In the genomic region with DNA sequence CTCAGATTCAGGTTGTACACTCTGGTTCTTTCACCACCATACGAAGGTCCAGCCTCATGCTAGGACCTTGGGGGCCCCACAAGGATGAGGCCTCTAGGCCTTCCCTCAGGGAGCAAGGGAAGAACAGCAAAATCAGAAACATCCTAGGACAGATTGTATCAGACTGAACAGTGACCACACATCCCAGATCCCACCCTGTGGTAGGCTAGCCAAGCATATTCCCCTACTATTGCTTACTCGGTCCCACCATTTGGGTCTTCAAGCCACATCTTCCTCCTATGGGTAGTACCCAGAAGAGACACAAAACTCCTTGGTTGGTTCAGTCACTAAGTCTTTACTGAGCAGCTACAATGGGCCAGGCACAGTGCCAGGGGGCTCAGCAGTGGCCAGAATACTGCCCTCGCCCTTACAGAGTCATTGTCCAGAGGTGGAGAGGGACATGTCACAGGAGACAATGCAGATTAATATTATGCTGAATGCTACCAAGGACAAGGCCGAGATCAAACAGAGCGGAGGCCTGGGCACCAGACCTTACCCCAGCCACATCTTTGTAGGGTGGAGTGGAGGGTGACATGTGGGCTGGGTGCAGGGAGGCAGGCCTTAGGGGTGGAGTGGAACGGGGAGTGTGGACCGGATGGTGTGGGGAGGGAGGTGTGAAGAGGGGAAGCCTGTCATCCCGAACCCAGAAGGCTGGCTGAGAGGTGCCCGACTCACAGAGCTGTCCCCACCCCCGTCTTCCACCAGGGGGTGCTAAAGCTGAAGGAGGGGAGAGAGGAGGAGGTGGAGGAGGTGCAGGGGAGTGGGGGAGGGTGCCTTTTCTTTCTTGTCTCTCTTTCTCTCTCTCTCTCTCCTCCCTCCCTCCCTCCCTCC, we compare ENCODE assay signal across 1 cellular context.
TF ChIP-seq lines count a peak whose summit lies in the region.

No MANE protein-coding gene starts in this region.

TF ChIP-seq in HEK293, 187 proteins besides CTCF, POLR2A, EP300 and RAD21 (continued from another document):
- TF ChIP-seq, protein P1, sequence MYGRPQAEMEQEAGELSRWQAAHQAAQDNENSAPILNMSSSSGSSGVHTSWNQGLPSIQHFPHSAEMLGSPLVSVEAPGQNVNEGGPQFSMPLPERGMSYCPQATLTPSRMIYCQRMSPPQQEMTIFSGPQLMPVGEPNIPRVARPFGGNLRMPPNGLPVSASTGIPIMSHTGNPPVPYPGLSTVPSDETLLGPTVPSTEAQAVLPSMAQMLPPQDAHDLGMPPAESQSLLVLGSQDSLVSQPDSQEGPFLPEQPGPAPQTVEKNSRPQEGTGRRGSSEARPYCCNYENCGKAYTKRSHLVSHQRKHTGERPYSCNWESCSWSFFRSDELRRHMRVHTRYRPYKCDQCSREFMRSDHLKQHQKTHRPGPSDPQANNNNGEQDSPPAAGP (tag by site-specific recombination; IDR thresholded peaks at IDR 0.05), result 0 out of 2 replicates have a peak, but pooled peaks have one; percentile 24
- peak; percentile 53 for TF ChIP-seq ZNF654 (tag by site-specific recombination; IDR thresholded peaks at IDR 0.05; ENCODE audit: low read depth)
- no peak for TF ChIP-seq ZNF266 (tag by site-specific recombination; IDR thresholded peaks at IDR 0.05; ENCODE audit: low read depth)
- peak; percentile 49; the same call in 1 of the 2 replicates for TF ChIP-seq ZNF335 (tag by site-specific recombination; conservative IDR thresholded peaks at IDR 0.05)
- TF ChIP-seq, protein P2, sequence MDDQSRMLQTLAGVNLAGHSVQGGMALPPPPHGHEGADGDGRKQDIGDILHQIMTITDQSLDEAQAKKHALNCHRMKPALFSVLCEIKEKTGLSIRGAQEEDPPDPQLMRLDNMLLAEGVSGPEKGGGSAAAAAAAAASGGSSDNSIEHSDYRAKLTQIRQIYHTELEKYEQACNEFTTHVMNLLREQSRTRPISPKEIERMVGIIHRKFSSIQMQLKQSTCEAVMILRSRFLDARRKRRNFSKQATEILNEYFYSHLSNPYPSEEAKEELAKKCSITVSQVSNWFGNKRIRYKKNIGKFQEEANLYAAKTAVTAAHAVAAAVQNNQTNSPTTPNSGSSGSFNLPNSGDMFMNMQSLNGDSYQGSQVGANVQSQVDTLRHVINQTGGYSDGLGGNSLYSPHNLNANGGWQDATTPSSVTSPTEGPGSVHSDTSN (CRISPR knock-in tag; IDR thresholded peaks at IDR 0.05), result no peak
- TF ChIP-seq, protein P3, sequence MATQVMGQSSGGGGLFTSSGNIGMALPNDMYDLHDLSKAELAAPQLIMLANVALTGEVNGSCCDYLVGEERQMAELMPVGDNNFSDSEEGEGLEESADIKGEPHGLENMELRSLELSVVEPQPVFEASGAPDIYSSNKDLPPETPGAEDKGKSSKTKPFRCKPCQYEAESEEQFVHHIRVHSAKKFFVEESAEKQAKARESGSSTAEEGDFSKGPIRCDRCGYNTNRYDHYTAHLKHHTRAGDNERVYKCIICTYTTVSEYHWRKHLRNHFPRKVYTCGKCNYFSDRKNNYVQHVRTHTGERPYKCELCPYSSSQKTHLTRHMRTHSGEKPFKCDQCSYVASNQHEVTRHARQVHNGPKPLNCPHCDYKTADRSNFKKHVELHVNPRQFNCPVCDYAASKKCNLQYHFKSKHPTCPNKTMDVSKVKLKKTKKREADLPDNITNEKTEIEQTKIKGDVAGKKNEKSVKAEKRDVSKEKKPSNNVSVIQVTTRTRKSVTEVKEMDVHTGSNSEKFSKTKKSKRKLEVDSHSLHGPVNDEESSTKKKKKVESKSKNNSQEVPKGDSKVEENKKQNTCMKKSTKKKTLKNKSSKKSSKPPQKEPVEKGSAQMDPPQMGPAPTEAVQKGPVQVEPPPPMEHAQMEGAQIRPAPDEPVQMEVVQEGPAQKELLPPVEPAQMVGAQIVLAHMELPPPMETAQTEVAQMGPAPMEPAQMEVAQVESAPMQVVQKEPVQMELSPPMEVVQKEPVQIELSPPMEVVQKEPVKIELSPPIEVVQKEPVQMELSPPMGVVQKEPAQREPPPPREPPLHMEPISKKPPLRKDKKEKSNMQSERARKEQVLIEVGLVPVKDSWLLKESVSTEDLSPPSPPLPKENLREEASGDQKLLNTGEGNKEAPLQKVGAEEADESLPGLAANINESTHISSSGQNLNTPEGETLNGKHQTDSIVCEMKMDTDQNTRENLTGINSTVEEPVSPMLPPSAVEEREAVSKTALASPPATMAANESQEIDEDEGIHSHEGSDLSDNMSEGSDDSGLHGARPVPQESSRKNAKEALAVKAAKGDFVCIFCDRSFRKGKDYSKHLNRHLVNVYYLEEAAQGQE (tag by site-specific recombination; IDR thresholded peaks at IDR 0.05), result peak; percentile 57; the same call in 1 of the 2 replicates
- no peak for TF ChIP-seq ZNF433 (tag by site-specific recombination; IDR thresholded peaks at IDR 0.05; ENCODE audit: low read depth)
- no peak for TF ChIP-seq ZNF521 (tag by site-specific recombination; IDR thresholded peaks at IDR 0.05)
- TF ChIP-seq ZNF138 (tag by site-specific recombination; IDR thresholded peaks at IDR 0.05; ENCODE audit: borderline replicate concordance), result no peak
- TF ChIP-seq, protein P4, sequence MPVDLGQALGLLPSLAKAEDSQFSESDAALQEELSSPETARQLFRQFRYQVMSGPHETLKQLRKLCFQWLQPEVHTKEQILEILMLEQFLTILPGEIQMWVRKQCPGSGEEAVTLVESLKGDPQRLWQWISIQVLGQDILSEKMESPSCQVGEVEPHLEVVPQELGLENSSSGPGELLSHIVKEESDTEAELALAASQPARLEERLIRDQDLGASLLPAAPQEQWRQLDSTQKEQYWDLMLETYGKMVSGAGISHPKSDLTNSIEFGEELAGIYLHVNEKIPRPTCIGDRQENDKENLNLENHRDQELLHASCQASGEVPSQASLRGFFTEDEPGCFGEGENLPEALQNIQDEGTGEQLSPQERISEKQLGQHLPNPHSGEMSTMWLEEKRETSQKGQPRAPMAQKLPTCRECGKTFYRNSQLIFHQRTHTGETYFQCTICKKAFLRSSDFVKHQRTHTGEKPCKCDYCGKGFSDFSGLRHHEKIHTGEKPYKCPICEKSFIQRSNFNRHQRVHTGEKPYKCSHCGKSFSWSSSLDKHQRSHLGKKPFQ (tag by site-specific recombination; IDR thresholded peaks at IDR 0.05), result peak; percentile 78; the same call in 1 of the 2 replicates
- 0 out of 2 replicates have a peak, but pooled peaks have one; percentile 41 for TF ChIP-seq SP7 (tag by site-specific recombination; IDR thresholded peaks at IDR 0.05)
- peak; percentile 49; the same call in 1 of the 2 replicates for TF ChIP-seq ZNF596 (tag by site-specific recombination; IDR thresholded peaks at IDR 0.05)
- TF ChIP-seq, protein P5, sequence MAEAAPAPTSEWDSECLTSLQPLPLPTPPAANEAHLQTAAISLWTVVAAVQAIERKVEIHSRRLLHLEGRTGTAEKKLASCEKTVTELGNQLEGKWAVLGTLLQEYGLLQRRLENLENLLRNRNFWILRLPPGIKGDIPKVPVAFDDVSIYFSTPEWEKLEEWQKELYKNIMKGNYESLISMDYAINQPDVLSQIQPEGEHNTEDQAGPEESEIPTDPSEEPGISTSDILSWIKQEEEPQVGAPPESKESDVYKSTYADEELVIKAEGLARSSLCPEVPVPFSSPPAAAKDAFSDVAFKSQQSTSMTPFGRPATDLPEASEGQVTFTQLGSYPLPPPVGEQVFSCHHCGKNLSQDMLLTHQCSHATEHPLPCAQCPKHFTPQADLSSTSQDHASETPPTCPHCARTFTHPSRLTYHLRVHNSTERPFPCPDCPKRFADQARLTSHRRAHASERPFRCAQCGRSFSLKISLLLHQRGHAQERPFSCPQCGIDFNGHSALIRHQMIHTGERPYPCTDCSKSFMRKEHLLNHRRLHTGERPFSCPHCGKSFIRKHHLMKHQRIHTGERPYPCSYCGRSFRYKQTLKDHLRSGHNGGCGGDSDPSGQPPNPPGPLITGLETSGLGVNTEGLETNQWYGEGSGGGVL (tag by site-specific recombination; IDR thresholded peaks at IDR 0.05), result peak; percentile 64
- TF ChIP-seq ZNF664 (tag by site-specific recombination; IDR thresholded peaks at IDR 0.05), result 0 out of 2 replicates have a peak, but pooled peaks have one; percentile 30
- TF ChIP-seq GLIS2 (tag by site-specific recombination; IDR thresholded peaks at IDR 0.05), result no peak
- TF ChIP-seq ZNF510 (tag by site-specific recombination; IDR thresholded peaks at IDR 0.05; ENCODE audit: insufficient replicate concordance), result no peak
- no peak for TF ChIP-seq ZBTB20 (tag by site-specific recombination; IDR thresholded peaks at IDR 0.05)
- TF ChIP-seq, protein P6, sequence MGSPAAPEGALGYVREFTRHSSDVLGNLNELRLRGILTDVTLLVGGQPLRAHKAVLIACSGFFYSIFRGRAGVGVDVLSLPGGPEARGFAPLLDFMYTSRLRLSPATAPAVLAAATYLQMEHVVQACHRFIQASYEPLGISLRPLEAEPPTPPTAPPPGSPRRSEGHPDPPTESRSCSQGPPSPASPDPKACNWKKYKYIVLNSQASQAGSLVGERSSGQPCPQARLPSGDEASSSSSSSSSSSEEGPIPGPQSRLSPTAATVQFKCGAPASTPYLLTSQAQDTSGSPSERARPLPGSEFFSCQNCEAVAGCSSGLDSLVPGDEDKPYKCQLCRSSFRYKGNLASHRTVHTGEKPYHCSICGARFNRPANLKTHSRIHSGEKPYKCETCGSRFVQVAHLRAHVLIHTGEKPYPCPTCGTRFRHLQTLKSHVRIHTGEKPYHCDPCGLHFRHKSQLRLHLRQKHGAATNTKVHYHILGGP (tag by site-specific recombination; IDR thresholded peaks at IDR 0.05), result no peak
- no peak for TF ChIP-seq ZNF292 (tag by site-specific recombination; IDR thresholded peaks at IDR 0.05; ENCODE audit: borderline replicate concordance, low read depth)
- TF ChIP-seq ZNF660 (tag by site-specific recombination; IDR thresholded peaks at IDR 0.05), result 0 out of 2 replicates have a peak, but pooled peaks have one; percentile 15
- TF ChIP-seq SCRT2 (tag by site-specific recombination; IDR thresholded peaks at IDR 0.05), result no peak
- peak; percentile 67; the same call in 1 of the 2 replicates for TF ChIP-seq ZNF2 (tag by site-specific recombination; IDR thresholded peaks at IDR 0.05)
- TF ChIP-seq KLF10 (tag by site-specific recombination; IDR thresholded peaks at IDR 0.05), result no peak
- peak; percentile 56; the same call in 1 of the 2 replicates for TF ChIP-seq EGR2 (tag by site-specific recombination; IDR thresholded peaks at IDR 0.05; ENCODE audit: low read depth)
TF ChIP-seq in HEK293: peak in this region for 18.
